ENCODE assay signal across 8 cellular contexts in genomic region chr19:47130120-47130588, GRCh38. TPM values are rescaled to one million over a fixed set of nuclear protein-coding genes. Genes with fewer than 3 reads are reported as not detected.
DNase-seq lines count a peak whose midpoint lies in the region; ATAC-seq and TF ChIP-seq lines count a peak whose summit lies in the region.

No MANE protein-coding gene starts in this region.

- peaks cover 22% of the 10 kb centered on the region for H4K20me1 ChIP-seq in DOHH2 (ENCODE audit: control insufficient read depth, insufficient read depth, low read depth, low read length)

- H3K4me3 ChIP-seq in DOHH2 (ENCODE audit: low read length) (peak overlapping the region; percentile 92), RWPE2 (ENCODE audit: severe bottlenecking) (peak overlapping the region; percentile 74), prostate gland (peak overlapping the region; percentile 60 to 71)

- no peak for TF ChIP-seq POLR2A in prostate gland (IDR thresholded peaks at IDR 0.05)

- H3K4me1 ChIP-seq in DOHH2 (ENCODE audit: control insufficient read depth, low read length) (peaks cover 34% of the 10 kb centered on the region), RWPE2 (ENCODE audit: insufficient read depth, poor library complexity, severe bottlenecking) (peaks cover 15% of the 10 kb centered on the region), prostate gland (replicated peaks) (no peaks in the 10 kb centered on the region)

- ATAC-seq in RWPE2 (ENCODE audit: low read depth), result no peak
- no peak for ATAC-seq in GM21447 (IDR thresholded peaks at IDR 0.05; ENCODE audit: unreplicated experiment)

- no peaks in the 10 kb centered on the region for H3K9me3 Mint-ChIP-seq in endothelial cell (ENCODE audit: unreplicated experiment)

- H3K9me2 ChIP-seq in DOHH2 (replicated peaks; ENCODE audit: control insufficient read depth, low read length), result no peaks in the 10 kb centered on the region

- TF ChIP-seq CTCF in DOHH2 (IDR thresholded peaks at IDR 0.05; ENCODE audit: low read depth, low read length, poor library complexity, severe bottlenecking) (no peak), RWPE2 (IDR thresholded peaks at IDR 0.05; ENCODE audit: poor library complexity, severe bottlenecking) (no peak), endothelial cell (IDR thresholded peaks at IDR 0.05; ENCODE audit: unreplicated experiment) (no peak), prostate gland (IDR thresholded peaks at IDR 0.05) (no peak)

- H3K9me3 ChIP-seq in DOHH2 (ENCODE audit: control insufficient read depth, insufficient read depth, low read length), result no peaks in the 10 kb centered on the region
- no peaks in the 10 kb centered on the region for H3K9me3 ChIP-seq in RWPE2 (ENCODE audit: severe bottlenecking)
- H3K9me3 ChIP-seq in prostate gland, result no peaks in the 10 kb centered on the region

- H3F3A ChIP-seq in DOHH2 (ENCODE audit: control insufficient read depth, insufficient read depth), result no peaks in the 10 kb centered on the region

- no peak overlapping the region for H3K27ac ChIP-seq in DOHH2 (ENCODE audit: low read depth, low read length)
- H3K27ac ChIP-seq in RWPE2 (ENCODE audit: poor library complexity, severe bottlenecking), result peak overlapping the region; percentile 71
- H3K27ac ChIP-seq in prostate gland, result peak overlapping the region; percentile 88 to 89

- H3K27me3 Mint-ChIP-seq in endothelial cell (ENCODE audit: unreplicated experiment), result peaks cover 17% of the 10 kb centered on the region

- H3K36me3 ChIP-seq in DOHH2 (ENCODE audit: control insufficient read depth, low read length) (peaks cover 43% of the 10 kb centered on the region), RWPE2 (ENCODE audit: low read depth) (peaks cover 29% of the 10 kb centered on the region), prostate gland (no peaks in the 10 kb centered on the region)

- H3K4me2 ChIP-seq in DOHH2 (ENCODE audit: low read length), result peak overlapping the region; percentile 42

- H3K36me3 Mint-ChIP-seq in endothelial cell (ENCODE audit: low read depth, unreplicated experiment), result peaks cover 23% of the 10 kb centered on the region

- peak overlapping the region; percentile 31 for H3K27ac Mint-ChIP-seq in endothelial cell (ENCODE audit: unreplicated experiment)

- no peak for DNase-seq in RWPE2 (ENCODE audit: low spot score)
- DNase-seq in endothelial cell (ENCODE audit: low spot score), result no peak
- DNase-seq in prostate gland (ENCODE audit: low spot score), result no peak
- no peak for DNase-seq in KG1 (lab: John Stamatoyannopoulos, UW)
- no peak for DNase-seq in stimulated activated CD4-positive, alpha-beta T cell treated with anti-CD3 and anti-CD28 coated beads, Interleukin-4, amount 100 ng/mL, for 4 hours
- DNase-seq in NCI-H345 treated with DMSO at 0.1 percent for 48 hours (lab: John Stamatoyannopoulos, UW; ENCODE audit: unreplicated experiment), result no peak

- H3K4me1 Mint-ChIP-seq in endothelial cell (ENCODE audit: unreplicated experiment), result peaks cover 31% of the 10 kb centered on the region

- H3K27me3 ChIP-seq in DOHH2 (ENCODE audit: control insufficient read depth, low read length) (no peaks in the 10 kb centered on the region), RWPE2 (ENCODE audit: insufficient read depth, poor library complexity, severe bottlenecking) (no peaks in the 10 kb centered on the region), prostate gland (replicated peaks; ENCODE audit: insufficient read depth) (no peaks in the 10 kb centered on the region)

- 58% methylated on average over 8 of the region's 8 CpGs for WGBS in prostate gland

- H3K4me3 Mint-ChIP-seq in endothelial cell (ENCODE audit: unreplicated experiment), result peak overlapping the region; percentile 100

- peaks cover 45% of the 10 kb centered on the region for H3K79me2 ChIP-seq in DOHH2 (ENCODE audit: control insufficient read depth, low read length)

- intact Hi-C loops in prostate gland (cut with DNase I), result no loop called here

RNA-seq across cellular contexts. Expression of gene SAE1, which starts 0.5 kb away (rescaled TPM):
- total RNA-seq in endothelial cell (ENCODE audit: unreplicated experiment) (134 TPM), prostate gland (10 to 100 TPM; 48.4 to 73.0 TPM)

RNA-seq across cellular contexts. Expression of gene ZC3H4, which starts 16.6 kb away (rescaled TPM):
- total RNA-seq in endothelial cell (ENCODE audit: unreplicated experiment), result 56.7 TPM
- 10 to 100 TPM; 35.3 to 49.1 TPM for total RNA-seq in prostate gland
